In the genomic region with DNA sequence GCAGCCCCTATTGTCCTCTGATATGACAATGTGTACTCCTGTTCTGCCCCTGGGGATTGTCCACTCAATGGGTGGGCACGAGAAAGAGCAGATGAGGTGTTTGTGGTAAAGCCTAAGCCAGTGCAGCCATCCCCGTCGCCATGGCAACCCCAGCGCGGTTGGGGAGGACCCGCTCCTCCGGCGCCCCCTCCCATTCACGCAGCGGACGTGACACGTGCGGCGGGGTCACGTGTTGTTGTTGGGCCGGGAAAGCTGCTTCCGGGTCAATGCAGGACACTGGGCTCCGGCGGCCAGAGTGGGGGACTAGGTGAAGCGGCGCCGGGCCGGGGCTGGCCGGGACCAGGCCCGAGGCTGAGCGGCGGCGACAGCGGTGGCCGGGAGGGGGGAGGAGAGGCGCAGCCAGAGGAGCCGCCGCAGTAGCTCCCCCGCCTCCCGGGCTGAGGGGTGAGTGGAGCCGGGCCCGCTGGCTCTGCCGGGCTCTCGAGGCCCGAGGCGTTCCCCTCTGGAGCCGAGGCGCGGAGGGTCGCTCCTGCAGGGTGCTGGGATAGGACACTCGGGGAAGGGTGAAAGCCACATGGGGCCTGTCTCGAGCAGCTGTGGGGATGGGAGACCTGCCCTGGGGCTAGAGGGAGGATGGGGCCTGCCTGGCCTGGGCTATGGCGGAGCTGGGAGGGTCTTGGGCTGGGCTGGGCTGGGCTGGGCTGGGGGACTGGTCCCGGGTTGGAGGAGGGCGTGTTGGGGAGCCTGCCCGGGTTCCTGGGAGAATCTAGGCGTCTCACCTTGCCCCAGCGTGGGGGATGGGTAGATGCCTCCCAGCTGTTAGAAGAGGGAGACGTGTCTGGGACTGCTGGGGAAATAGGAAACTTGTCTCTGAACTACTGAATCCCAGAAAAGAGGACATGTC, we compare ENCODE assay signal across 8 cellular contexts. TPM values are rescaled to one million over a fixed set of nuclear protein-coding genes. Genes with fewer than 3 reads are reported as not detected.
DNase-seq lines count a peak whose midpoint lies in the region; ATAC-seq, FAIRE-seq and TF ChIP-seq lines count a peak whose summit lies in the region.

A gene with protein sequence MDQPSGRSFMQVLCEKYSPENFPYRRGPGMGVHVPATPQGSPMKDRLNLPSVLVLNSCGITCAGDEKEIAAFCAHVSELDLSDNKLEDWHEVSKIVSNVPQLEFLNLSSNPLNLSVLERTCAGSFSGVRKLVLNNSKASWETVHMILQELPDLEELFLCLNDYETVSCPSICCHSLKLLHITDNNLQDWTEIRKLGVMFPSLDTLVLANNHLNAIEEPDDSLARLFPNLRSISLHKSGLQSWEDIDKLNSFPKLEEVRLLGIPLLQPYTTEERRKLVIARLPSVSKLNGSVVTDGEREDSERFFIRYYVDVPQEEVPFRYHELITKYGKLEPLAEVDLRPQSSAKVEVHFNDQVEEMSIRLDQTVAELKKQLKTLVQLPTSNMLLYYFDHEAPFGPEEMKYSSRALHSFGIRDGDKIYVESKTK (plus strand): TSS at position 255 of the 904 bp plus-strand sequence. CDS start 21,589 bp downstream, outside the sequence.

- peak within 1 kb of the TSS; percentile 83 for H3K4me3 Mint-ChIP-seq in GM23338

- peak within 1 kb of the TSS; percentile 98 for H3K4me2 ChIP-seq in GM23338

- H3K9me3 ChIP-seq in SJCRH30 (replicated peaks): no peaks in the 10 kb centered on the region

- FAIRE-seq in frontal cortex (lab: Jason Lieb, UNC): no peak

- no peaks in the 10 kb centered on the region for H3K9me2 ChIP-seq in GM23338 (ENCODE audit: insufficient read depth)

- H4K20me1 ChIP-seq in GM23338 (replicated peaks; ENCODE audit: insufficient read depth): peaks cover 10% of the 10 kb centered on the region; the same call in 1 of the 2 replicates

- H3K4me3 ChIP-seq in GM23338 (peak within 1 kb of the TSS; percentile 87), SJCRH30 (peak within 1 kb of the TSS; percentile 81)

- peak; percentile 81 for DNase-seq in EL
- DNase-seq in GM23338 (ENCODE audit: low spot score): peak; percentile 97
- DNase-seq in LHCN-M2 (ENCODE audit: low read depth): peak; percentile 85
- DNase-seq in SJCRH30: peak; percentile 91 to 94
- DNase-seq in activated gamma-delta T cell treated with anti-CD3 and anti-CD28 coated beads, Interleukin-2, amount 50 U/mL, for 16 hours (ENCODE audit: low read depth): peak; percentile 49
- peak; percentile 97 for DNase-seq in frontal cortex (ENCODE audit: low spot score in 2 of 2)
- DNase-seq in nucleus accumbens (lab: John Stamatoyannopoulos, UW): peak; percentile 37 to 95 (median 82)
- peak; percentile 92 for DNase-seq in superior temporal gyrus (ENCODE audit: extremely low spot score)

- H3K36me3 Mint-ChIP-seq in GM23338 (ENCODE audit: low read depth): no peaks in the 10 kb centered on the region

- TF ChIP-seq CTCF in GM23338 (conservative IDR thresholded peaks at IDR 0.05; ENCODE audit: low read depth in 2 of 2): no peak

- no peaks in the 10 kb centered on the region for H3K36me3 ChIP-seq in GM23338 (ENCODE audit: insufficient read depth)
- no peaks in the 10 kb centered on the region for H3K36me3 ChIP-seq in SJCRH30

- no peak within 1 kb of the TSS for H3K27ac ChIP-seq in GM23338 (ENCODE audit: low read depth)
- peak within 1 kb of the TSS; percentile 79 for H3K27ac ChIP-seq in SJCRH30

- H3K27me3 Mint-ChIP-seq in GM23338 (ENCODE audit: insufficient read depth, low read depth, poor library complexity): peaks cover 4% of the 10 kb centered on the region

- peak within 1 kb of the TSS; percentile 83 for H3K27ac Mint-ChIP-seq in GM23338

- H3F3A ChIP-seq in GM23338 (replicated peaks; ENCODE audit: low read depth): no peaks in the 10 kb centered on the region

- no peaks in the 10 kb centered on the region for H3K9me3 Mint-ChIP-seq in GM23338

- H3K27me3 ChIP-seq in GM23338 (ENCODE audit: insufficient read depth) (no peaks in the 10 kb centered on the region), SJCRH30 (no peaks in the 10 kb centered on the region)

- peaks cover 43% of the 10 kb centered on the region for H3K79me2 ChIP-seq in GM23338 (replicated peaks; ENCODE audit: insufficient read depth)

- peak within 1 kb of the TSS; percentile 97; the same call in 1 of the 2 replicates for H2AFZ ChIP-seq in GM23338

- H3K4me1 ChIP-seq in GM23338 (ENCODE audit: insufficient read depth): peaks cover 5% of the 10 kb centered on the region
- no peaks in the 10 kb centered on the region; the same call in 1 of the 2 replicates for H3K4me1 ChIP-seq in SJCRH30

- H3K4me1 Mint-ChIP-seq in GM23338: peaks cover 14% of the 10 kb centered on the region

- peak; percentile 95 for ATAC-seq in GM23338

TF ChIP-seq in GM23338, 12 proteins besides CTCF, POLR2A, EP300 and RAD21:
- peak; percentile 78 for TF ChIP-seq CREB1 (CRISPR knock-in tag; IDR thresholded peaks at IDR 0.05; ENCODE audit: low read depth)
- peak; percentile 65 for TF ChIP-seq POLR2AphosphoS5 (IDR thresholded peaks at IDR 0.05; ENCODE audit: low read depth)
- TF ChIP-seq STAT1 (IDR thresholded peaks at IDR 0.05; ENCODE audit: unreplicated experiment): no peak
- TF ChIP-seq, protein P1, sequence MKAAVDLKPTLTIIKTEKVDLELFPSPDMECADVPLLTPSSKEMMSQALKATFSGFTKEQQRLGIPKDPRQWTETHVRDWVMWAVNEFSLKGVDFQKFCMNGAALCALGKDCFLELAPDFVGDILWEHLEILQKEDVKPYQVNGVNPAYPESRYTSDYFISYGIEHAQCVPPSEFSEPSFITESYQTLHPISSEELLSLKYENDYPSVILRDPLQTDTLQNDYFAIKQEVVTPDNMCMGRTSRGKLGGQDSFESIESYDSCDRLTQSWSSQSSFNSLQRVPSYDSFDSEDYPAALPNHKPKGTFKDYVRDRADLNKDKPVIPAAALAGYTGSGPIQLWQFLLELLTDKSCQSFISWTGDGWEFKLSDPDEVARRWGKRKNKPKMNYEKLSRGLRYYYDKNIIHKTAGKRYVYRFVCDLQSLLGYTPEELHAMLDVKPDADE (IDR thresholded peaks at IDR 0.05): peak; percentile 52; the same call in 1 of the 2 replicates

RNA-seq across cellular contexts. Expression of the gene that starts here (rescaled TPM):
- total RNA-seq in GM23338 (2014; rRNA removed; shearing (Covaris generic)): 15.6 and 16.2 TPM in 2 replicates
- polyA plus RNA-seq in GM23338 (2016; fragmentation: Nextera tagmentation; extraction: Ambion mirVana): 4.3 and 5.4 TPM in 2 replicates
- total RNA-seq in LHCN-M2 (2014; rRNA removed) (13.4 and 19.2 TPM in 2 replicates), frontal cortex (64.8 TPM)
- polyA plus RNA-seq in LHCN-M2 (2012): 4.4 TPM
- 16.2 and 18.0 TPM in 2 replicates for total RNA-seq in SJCRH30 (2014; rRNA removed; shearing (Covaris generic))
